17 cellular contexts compared by ENCODE assay signal in genomic region chr3:114545196-114545595, GRCh38.
A peak's percentile ranks its signal among the peaks of the same experiment; 100 is the strongest.
DNase-seq lines count a peak whose midpoint lies in the region; ATAC-seq, FAIRE-seq and TF ChIP-seq lines count a peak whose summit lies in the region.
"Had no signal": no experiment of that assay in that cellular context is flagged by ENCODE, and none has a peak within 500 bp of the region (broad histone marks: within the 10 kb centered on the region; RNA-seq: fewer than 3 reads in every experiment).

No MANE protein-coding gene starts in this region.

- no peak overlapping the region for H3K27ac Mint-ChIP-seq in nephron progenitor cell
- H3K27ac Mint-ChIP-seq: CD14-positive monocyte; CD8-positive, alpha-beta T cell; HFFc6 had no signal

- H3K4me3 Mint-ChIP-seq in nephron progenitor cell: no peak overlapping the region
- H3K4me3 Mint-ChIP-seq: CD14-positive monocyte; CD8-positive, alpha-beta T cell; HFFc6 had no signal

- CTCF ChIA-PET in HCT116 (lab: Charles Lee) (no interaction called here), RWPE1 (lab: Yijun Ruan, JAX) (no interaction called here)

- H3K27me3 ChIP-seq in HCT116 (ENCODE audit: insufficient read depth, low read length): no peaks in the 10 kb centered on the region
- H3K27me3 ChIP-seq in SJSA1 (replicated peaks): no peaks in the 10 kb centered on the region
- no peaks in the 10 kb centered on the region for H3K27me3 ChIP-seq in ovary

- H4K20me1 ChIP-seq in HCT116 (ENCODE audit: insufficient read depth): no peaks in the 10 kb centered on the region

- no peaks in the 10 kb centered on the region for H3K9me3 Mint-ChIP-seq in nephron progenitor cell
- H3K9me3 Mint-ChIP-seq: CD14-positive monocyte; CD8-positive, alpha-beta T cell; HFFc6 had no signal

- H3K9me2 ChIP-seq in HCT116 (ENCODE audit: insufficient read depth): no peaks in the 10 kb centered on the region

- TF ChIP-seq RAD21 in HCT116 (IDR thresholded peaks at IDR 0.05; ENCODE audit: low read depth): no peak

- DNase-seq in HCT116 (ENCODE audit: low read depth, low spot score): no peak
- DNase-seq in SJSA1 (ENCODE audit: low read depth in 1 of 2, low spot score in 2 of 2): no peak
- no peak for DNase-seq in left lobe of liver (ENCODE audit: low spot score)
- no peak for DNase-seq in frontal cortex (ENCODE audit: low spot score in 2 of 2)
- no peak for DNase-seq in ovary
- no peak for DNase-seq in nephron progenitor cell
- no peak for DNase-seq in RWPE1 (ENCODE audit: low spot score)
- DNase-seq: CD8-positive, alpha-beta T cell; COR-L47; DND-41; GDM1; HFFc6 had no signal

- POLR2A ChIA-PET in HCT116 (lab: Charles Lee) (no interaction called here), RWPE1 (lab: Yijun Ruan, JAX; ENCODE audit: low non-redundant PET) (no interaction called here)

- no peak for TF ChIP-seq EP300 in ovary (IDR thresholded peaks at IDR 0.05)

- TF ChIP-seq POLR2A in HCT116 (IDR thresholded peaks at IDR 0.05; ENCODE audit: borderline replicate concordance, extremely low read depth, insufficient read depth, insufficient read length) (no peak), ovary (IDR thresholded peaks at IDR 0.05) (no peak)

- H3K9ac ChIP-seq in HCT116 (ENCODE audit: low read length): no peak overlapping the region

- no peak for TF ChIP-seq CTCF in HCT116 (IDR thresholded peaks at IDR 0.05 in 2 of 3, conservative IDR thresholded peaks at IDR 0.05 in 1 of 3; ENCODE audit: borderline replicate concordance in 1 of 3, insufficient read depth in 1 of 3, low read depth in 2 of 3, low read length in 2 of 3)
- TF ChIP-seq CTCF in ovary (IDR thresholded peaks at IDR 0.05): no peak
- no peak for TF ChIP-seq CTCF in nephron progenitor cell (IDR thresholded peaks at IDR 0.05)
- TF ChIP-seq CTCF in RWPE1 (conservative IDR thresholded peaks at IDR 0.05; ENCODE audit: low read depth): no peak

- no peak for FAIRE-seq in frontal cortex (lab: Jason Lieb, UNC)
- FAIRE-seq: A204.1, H1, HTR-8/SVneo had no signal

- H3K9me3 ChIP-seq in HCT116 (ENCODE audit: control insufficient read depth in 1 of 2, insufficient read depth in 1 of 2, low read depth in 1 of 2, low read length in 2 of 2): no peaks in the 10 kb centered on the region
- H3K9me3 ChIP-seq in SJSA1 (replicated peaks): no peaks in the 10 kb centered on the region
- H3K9me3 ChIP-seq in ovary: no peaks in the 10 kb centered on the region
- H3K9me3 ChIP-seq: HAP-1 had no signal

- no peaks in the 10 kb centered on the region; a peak in 1 of 4 replicates for H3K36me3 ChIP-seq in HCT116 (ENCODE audit: control insufficient read depth in 1 of 2, insufficient read depth in 2 of 2, low read length in 2 of 2)
- peaks cover 4% of the 10 kb centered on the region; the same call in 1 of the 2 replicates for H3K36me3 ChIP-seq in SJSA1
- H3K36me3 ChIP-seq in ovary: no peaks in the 10 kb centered on the region
- H3K36me3 ChIP-seq: HAP-1 had no signal

- intact Hi-C loops in HCT116 (cut with micrococcal nuclease) (no loop called here), ovary (cut with DNase I) (no loop called here)

- 89 to 97% (median 93%) methylated on average over 1 of the region's 1 CpG for WGBS in ovary, 3 donors

- H3K4me1 ChIP-seq in HCT116 (ENCODE audit: control insufficient read depth in 1 of 2, insufficient read depth in 2 of 2, low read length in 2 of 2) (peaks cover 50 to 60% of the 10 kb centered on the region in 2 experiments), SJSA1 (replicated peaks) (peaks cover 37% of the 10 kb centered on the region), ovary (ENCODE audit: insufficient read depth) (no peaks in the 10 kb centered on the region)

- ATAC-seq in HCT116 (no peak), left lobe of liver (peak; percentile 39)
- ATAC-seq: CD8-positive, alpha-beta T cell had no signal

- H3K27ac ChIP-seq in HCT116 (ENCODE audit: low read depth, low read length): peak overlapping the region; percentile 49; the same call in 1 of the 2 replicates
- peak overlapping the region; percentile 47 for H3K27ac ChIP-seq in SJSA1
- H3K27ac ChIP-seq in ovary: no peak overlapping the region
- no peak overlapping the region for H3K27ac ChIP-seq in RWPE1

- H3K79me2 ChIP-seq in HCT116 (ENCODE audit: insufficient read depth, low read length): peaks cover 81% of the 10 kb centered on the region

- H3K4me1 Mint-ChIP-seq in nephron progenitor cell: no peaks in the 10 kb centered on the region
- H3K4me1 Mint-ChIP-seq: CD14-positive monocyte had no signal

- RAD21 ChIA-PET in HCT116 (lab: Charles Lee; ENCODE audit: low non-redundant PET in 1 of 2, low total read pairs in 2 of 2, uncharacterized antibody in 2 of 2, unreplicated experiment in 2 of 2): no interaction called here

- H2AFZ ChIP-seq in HCT116 (ENCODE audit: low read depth, low read length, poor library complexity, severe bottlenecking): no peak overlapping the region

- no peaks in the 10 kb centered on the region for H3K27me3 Mint-ChIP-seq in nephron progenitor cell (ENCODE audit: low read depth, poor library complexity)

- peak overlapping the region; percentile 37 for H3K4me2 ChIP-seq in HCT116 (ENCODE audit: low read length)

- H3K4me3 ChIP-seq in HCT116 (replicated peaks in 1 of 2; ENCODE audit: low read depth in 1 of 2, low read length in 2 of 2) (no peak overlapping the region), SJSA1 (no peak overlapping the region), ovary (no peak overlapping the region)
- H3K4me3 ChIP-seq: HAP-1 had no signal

- no peaks in the 10 kb centered on the region for H3K36me3 Mint-ChIP-seq in nephron progenitor cell (ENCODE audit: low read depth)
- H3K36me3 Mint-ChIP-seq: CD14-positive monocyte had no signal

- no TSS peak for BruUV-seq in HCT116 (replicated peaks; lab: Mats Ljungman, UMichigan)

TF ChIP-seq in HCT116, 20 proteins besides CTCF, POLR2A, EP300 and RAD21:
- TF ChIP-seq EZH2phosphoT487 (IDR thresholded peaks at IDR 0.05; ENCODE audit: borderline replicate concordance): no peak
- 0 out of 2 replicates have a peak, but pooled peaks have one; percentile 10 for TF ChIP-seq CEBPB (IDR thresholded peaks at IDR 0.05; ENCODE audit: low read depth)

Comparison
In these comparisons a context has a peak if more than half of its experiments do, and no peak if none do; other contexts are left out.
1. H3K27ac ChIP-seq: peak in HCT116 (single experiment) and SJSA1 (single experiment); none in ovary (0 of 2) and RWPE1 (single experiment).